ENCODE assay signal across 28 cellular contexts in the genomic region with DNA sequence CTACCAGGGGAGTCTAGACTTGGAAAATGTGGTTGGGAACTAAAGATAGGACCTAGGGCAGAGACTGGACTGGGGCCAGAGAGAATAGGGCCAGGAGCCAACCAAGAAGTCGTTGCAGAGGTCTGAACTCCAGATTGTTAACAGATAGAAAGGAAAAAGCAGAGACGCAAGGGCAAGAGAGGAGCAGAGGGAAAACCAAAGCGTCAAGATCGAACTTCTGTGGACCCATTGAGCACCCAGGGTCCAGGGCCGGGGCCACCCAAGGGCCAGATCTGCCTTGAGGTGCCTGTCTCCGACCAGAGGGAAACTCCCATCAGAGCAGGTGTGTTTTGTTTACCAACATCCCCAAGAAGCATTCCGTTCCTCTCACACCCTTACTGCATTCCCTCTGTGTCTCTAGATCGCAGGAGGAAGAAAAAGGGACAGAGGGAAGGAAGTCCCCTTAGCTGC.
A peak's percentile ranks its signal among the peaks of the same experiment; 100 is the strongest.
DNase-seq lines count a peak whose midpoint lies in the region; ATAC-seq and TF ChIP-seq lines count a peak whose summit lies in the region.
"Had no signal": no experiment of that assay in that cellular context is flagged by ENCODE, and none has a peak within 500 bp of the region (broad histone marks: within the 10 kb centered on the region; RNA-seq: fewer than 3 reads in every experiment).

No MANE protein-coding gene starts in this region.

- peak overlapping the region in 1 of 2 donors; percentile 39 for H3K4me3 Mint-ChIP-seq in CD14-positive monocyte
- H3K4me3 Mint-ChIP-seq: activated naive CD8-positive, alpha-beta T cell; activated T-helper 17 cell treated with anti-CD3 and anti-CD28 coated beads, Interleukin-2, amount 50 U/mL, for 72 hours; central memory CD8-positive, alpha-beta T cell; H9; nephron progenitor cell; stimulated activated effector memory CD8-positive, alpha-beta T cell treated with anti-CD3 and anti-CD28 coated beads, Interleukin-12 subunit alpha, Interleukin-12 subunit beta, amount 100 ng/mL, for 72 hours had no signal

- H3K9me3 ChIP-seq in MM.1S (replicated peaks; ENCODE audit: insufficient read depth, low read length) = no peaks in the 10 kb centered on the region
- no peaks in the 10 kb centered on the region for H3K9me3 ChIP-seq in parathyroid adenoma (ENCODE audit: control insufficient read depth, low read length)
- H3K9me3 ChIP-seq: BLaER1, heart left ventricle, psoas muscle, testis had no signal

- DNase-seq in CD14-positive monocyte (ENCODE audit: low spot score) (no peak), MM.1S (no peak), left colon (peak; percentile 37 to 67), foreskin keratinocyte (no peak), nucleus accumbens (lab: John Stamatoyannopoulos, UW) (no peak), NCI-H446 treated with DMSO at 0.1 percent for 48 hours (lab: John Stamatoyannopoulos, UW) (no peak)
- DNase-seq in activated naive CD4-positive, alpha-beta T cell treated with anti-CD3 and anti-CD28 coated beads, Interleukin-2, amount 50 U/mL, for 16 hours = no peak
- DNase-seq: activated CD4-positive, alpha-beta T cell treated with anti-CD3 and anti-CD28 coated beads, Interleukin-2, amount 50 U/mL, for 4 hours; COR-L47; DND-41; erythroblast; H9; heart left ventricle; Kasumi-1; NCI-H1092 treated with DMSO at 0.1 percent for 48 hours; NCI-H1930; NCI-H748 treated with DMSO at 0.1 percent for 48 hours; nephron progenitor cell; psoas muscle; T-helper 9 cell; testis had no signal

- H3K9me2 ChIP-seq in MM.1S (replicated peaks; ENCODE audit: insufficient read depth, low read length) = no peaks in the 10 kb centered on the region

- peak overlapping the region; percentile 31 for H2AFZ ChIP-seq in MM.1S (ENCODE audit: low read length)
- H2AFZ ChIP-seq in parathyroid adenoma = peak overlapping the region; percentile 51

- intact Hi-C loops in CD14-positive monocyte (cut with micrococcal nuclease) (no loop called here), left colon (cut with DNase I, micrococcal nuclease) (no loop called here)

- no peaks in the 10 kb centered on the region for H3F3A ChIP-seq in MM.1S (ENCODE audit: insufficient read depth, low read length)

- H4K20me1 ChIP-seq in MM.1S (ENCODE audit: insufficient read depth, low read length) = no peaks in the 10 kb centered on the region
- H4K20me1 ChIP-seq: BLaER1 had no signal

- peaks cover 0 to 2% (median 1%) of the 10 kb centered on the region in 3 donors for H3K27me3 Mint-ChIP-seq in CD14-positive monocyte (ENCODE audit: low read depth in 3 of 3)
- H3K27me3 Mint-ChIP-seq: activated naive CD8-positive, alpha-beta T cell; activated T-helper 17 cell treated with anti-CD3 and anti-CD28 coated beads, Interleukin-2, amount 50 U/mL, for 72 hours; central memory CD8-positive, alpha-beta T cell had no signal

- H3K79me2 ChIP-seq in MM.1S (ENCODE audit: low read length) (no peaks in the 10 kb centered on the region), parathyroid adenoma (no peaks in the 10 kb centered on the region)

- H3K27ac ChIP-seq in MM.1S (ENCODE audit: low read length) (no peak overlapping the region), parathyroid adenoma (no peak overlapping the region), foreskin keratinocyte (no peak overlapping the region)
- H3K27ac ChIP-seq: BLaER1, heart left ventricle, psoas muscle, skin epidermis, testis had no signal

- H3K36me3 ChIP-seq in MM.1S (replicated peaks; ENCODE audit: insufficient read depth, low read length) (no peaks in the 10 kb centered on the region), parathyroid adenoma (ENCODE audit: control insufficient read depth, insufficient read depth, low read length) (no peaks in the 10 kb centered on the region)
- H3K36me3 ChIP-seq: BLaER1, heart left ventricle had no signal

- H3K4me3 ChIP-seq in MM.1S (ENCODE audit: low read length) (no peak overlapping the region), parathyroid adenoma (ENCODE audit: low read depth, low read length) (no peak overlapping the region)
- H3K4me3 ChIP-seq: BLaER1, heart left ventricle, psoas muscle, skin epidermis, testis had no signal

- peaks cover 0 to 3% (median 0%) of the 10 kb centered on the region in 7 donors for H3K9me3 Mint-ChIP-seq in CD14-positive monocyte
- H3K9me3 Mint-ChIP-seq: activated T-helper 17 cell treated with anti-CD3 and anti-CD28 coated beads, Interleukin-2, amount 50 U/mL, for 72 hours; central memory CD8-positive, alpha-beta T cell; H9; nephron progenitor cell; stimulated activated effector memory CD8-positive, alpha-beta T cell treated with anti-CD3 and anti-CD28 coated beads, Interleukin-12 subunit alpha, Interleukin-12 subunit beta, amount 100 ng/mL, for 72 hours had no signal

- peak overlapping the region; percentile 20; the same call in 1 of the 2 replicates for H3K4me2 ChIP-seq in MM.1S (ENCODE audit: low read depth, low read length)
- H3K4me2 ChIP-seq in parathyroid adenoma (ENCODE audit: low read length) = peak overlapping the region; percentile 22
- H3K4me2 ChIP-seq: BLaER1 had no signal

- H3K36me3 Mint-ChIP-seq in CD14-positive monocyte = no peaks in the 10 kb centered on the region
- H3K36me3 Mint-ChIP-seq: activated naive CD8-positive, alpha-beta T cell; stimulated activated effector memory CD8-positive, alpha-beta T cell treated with anti-CD3 and anti-CD28 coated beads, Interleukin-12 subunit alpha, Interleukin-12 subunit beta, amount 100 ng/mL, for 72 hours had no signal

- H3K27ac Mint-ChIP-seq in CD14-positive monocyte = peak overlapping the region in 5 of 7 donors; percentile 10 to 68 (median 48)
- H3K27ac Mint-ChIP-seq: activated naive CD8-positive, alpha-beta T cell; activated T-helper 17 cell treated with anti-CD3 and anti-CD28 coated beads, Interleukin-2, amount 50 U/mL, for 72 hours; nephron progenitor cell; stimulated activated effector memory CD8-positive, alpha-beta T cell treated with anti-CD3 and anti-CD28 coated beads, Interleukin-12 subunit alpha, Interleukin-12 subunit beta, amount 100 ng/mL, for 72 hours had no signal

- H3K4me1 ChIP-seq in MM.1S (ENCODE audit: low read length) (peaks cover 8% of the 10 kb centered on the region; the same call in 1 of the 2 replicates), parathyroid adenoma (peaks cover 7% of the 10 kb centered on the region), foreskin keratinocyte (no peaks in the 10 kb centered on the region)
- H3K4me1 ChIP-seq: psoas muscle had no signal

- no peak for TF ChIP-seq CTCF in CD14-positive monocyte (IDR thresholded peaks at IDR 0.05)
- TF ChIP-seq CTCF in MM.1S (IDR thresholded peaks at IDR 0.05; ENCODE audit: low read length) = no peak
- TF ChIP-seq CTCF in parathyroid adenoma (IDR thresholded peaks at IDR 0.05) = no peak
- TF ChIP-seq CTCF in foreskin keratinocyte (conservative IDR thresholded peaks at IDR 0.05) = no peak

- no peaks in the 10 kb centered on the region for H3K27me3 ChIP-seq in MM.1S (replicated peaks; ENCODE audit: insufficient read depth, low read length)
- H3K27me3 ChIP-seq in parathyroid adenoma (ENCODE audit: control insufficient read depth, insufficient read depth, low read length) = no peaks in the 10 kb centered on the region
- H3K27me3 ChIP-seq in foreskin keratinocyte = peaks cover 19% of the 10 kb centered on the region
- H3K27me3 ChIP-seq: BLaER1, testis had no signal

- ATAC-seq in left colon (peak; percentile 88), foreskin keratinocyte (no peak)
- ATAC-seq: activated T-helper 17 cell treated with anti-CD3 and anti-CD28 coated beads, Interleukin-2, amount 50 U/mL, for 72 hours had no signal

- H3K4me1 Mint-ChIP-seq in CD14-positive monocyte = peaks cover 39% of the 10 kb centered on the region

- H3K9ac ChIP-seq in MM.1S (ENCODE audit: low read length) = no peak overlapping the region
- no peak overlapping the region for H3K9ac ChIP-seq in parathyroid adenoma
- H3K9ac ChIP-seq: BLaER1 had no signal

Comparison
In these comparisons a context has a peak if more than half of its experiments do, and no peak if none do; other contexts are left out.
1. DNase-seq: peak in left colon (2 of 2); none in CD14-positive monocyte (single experiment), MM.1S (single experiment), foreskin keratinocyte (0 of 2), nucleus accumbens (0 of 56), activated naive CD4-positive, alpha-beta T cell treated with anti-CD3 and anti-CD28 coated beads, Interleukin-2, amount 50 U/mL, for 16 hours (single experiment) and NCI-H446 treated with DMSO at 0.1 percent for 48 hours (single experiment).